Comparison of ENCODE assay signal across 7 cellular contexts in genomic region chr17:68101075-68101991, GRCh38.
DNase-seq lines count a peak whose midpoint lies in the region; ATAC-seq and TF ChIP-seq lines count a peak whose summit lies in the region.

No MANE protein-coding gene starts in this region.

- 4% methylated on average over 87 of the region's 88 CpGs for WGBS in liver

- no peak for TF ChIP-seq CTCF in liver (IDR thresholded peaks at IDR 0.05; ENCODE audit: low read depth, low read length, missing input control)

- H3K27me3 ChIP-seq in duodenal mucosa (ENCODE audit: control insufficient read depth in 1 of 2, insufficient read depth in 2 of 2, low read length in 2 of 2), result no peaks in the 10 kb centered on the region
- no peaks in the 10 kb centered on the region for H3K27me3 ChIP-seq in liver (ENCODE audit: control insufficient read depth in 4 of 4, insufficient read depth in 4 of 4, low read length in 3 of 4)

- H3K4me1 Mint-ChIP-seq in activated CD4-positive, alpha-beta memory T cell treated with anti-CD3 and anti-CD28 coated beads, Interleukin-2, amount 10 ng/mL, durations not matched to agents 7 days and 5 days, result peaks cover 28% of the 10 kb centered on the region

- DNase-seq in NCI-H524 treated with DMSO at 0.1 percent for 48 hours (lab: John Stamatoyannopoulos, UW), result peak; percentile 60
- peak; percentile 66 for DNase-seq in activated CD4-positive, alpha-beta memory T cell treated with anti-CD3 and anti-CD28 coated beads, Interleukin-2, amount 10 ng/mL, durations not matched to agents 7 days and 5 days
- DNase-seq in stimulated activated CD4-positive, alpha-beta T cell treated with anti-CD3 and anti-CD28 coated beads, Interleukin-2, amount 100 ng/mL, for 24 hours, result peak; percentile 76 to 78

- CTCF ChIA-PET in activated CD4-positive, alpha-beta memory T cell treated with anti-CD3 and anti-CD28 coated beads, Interleukin-2, amount 10 ng/mL, durations not matched to agents 7 days and 5 days (lab: Charles Lee), result no interaction called here

- no peaks in the 10 kb centered on the region for H3K9me3 Mint-ChIP-seq in activated CD4-positive, alpha-beta memory T cell treated with anti-CD3 and anti-CD28 coated beads, Interleukin-2, amount 10 ng/mL, durations not matched to agents 7 days and 5 days

- H3K4me1 ChIP-seq in duodenal mucosa (ENCODE audit: control insufficient read depth in 1 of 2, insufficient read depth in 2 of 2, low read length in 2 of 2), result peaks cover 14 to 16% of the 10 kb centered on the region in 2 donors
- peaks cover 0 to 15% (median 9%) of the 10 kb centered on the region in 4 donors for H3K4me1 ChIP-seq in liver (ENCODE audit: control insufficient read depth in 4 of 4, insufficient read depth in 4 of 4, low read length in 3 of 4)

- H3K4me3 ChIP-seq in duodenal mucosa (ENCODE audit: low read depth in 1 of 2, low read length in 2 of 2) (peak overlapping the region; percentile 76 to 80), liver (ENCODE audit: low read depth in 1 of 3, low read length in 3 of 3) (peak overlapping the region; percentile 59 to 85 (median 66))

- H3K9ac ChIP-seq in duodenal mucosa (ENCODE audit: low read depth in 1 of 2, low read length in 2 of 2), result peak overlapping the region; percentile 73 to 77
- H3K9ac ChIP-seq in liver (ENCODE audit: low read depth in 1 of 2, low read length in 2 of 2), result peak overlapping the region in 1 of 2 donors; percentile 56

- peak overlapping the region; percentile 82 for H3K4me3 Mint-ChIP-seq in activated CD4-positive, alpha-beta memory T cell treated with anti-CD3 and anti-CD28 coated beads, Interleukin-2, amount 10 ng/mL, durations not matched to agents 7 days and 5 days

- H3K27ac ChIP-seq in duodenal mucosa (ENCODE audit: low read depth, low read length), result peak overlapping the region; percentile 73
- H3K27ac ChIP-seq in liver (ENCODE audit: low read depth in 1 of 2, low read length in 2 of 2), result peak overlapping the region; percentile 84 to 88

- H3K36me3 Mint-ChIP-seq in activated CD4-positive, alpha-beta memory T cell treated with anti-CD3 and anti-CD28 coated beads, Interleukin-2, amount 10 ng/mL, durations not matched to agents 7 days and 5 days (ENCODE audit: low read depth), result peaks cover 6% of the 10 kb centered on the region

- peaks cover 3% of the 10 kb centered on the region for H3K27me3 Mint-ChIP-seq in activated CD4-positive, alpha-beta memory T cell treated with anti-CD3 and anti-CD28 coated beads, Interleukin-2, amount 10 ng/mL, durations not matched to agents 7 days and 5 days

- no peak for TF ChIP-seq RAD21 in liver (IDR thresholded peaks at IDR 0.05)

- H3K36me3 ChIP-seq in duodenal mucosa (ENCODE audit: control insufficient read depth in 1 of 2, insufficient read depth in 2 of 2, low read length in 2 of 2), result no peaks in the 10 kb centered on the region
- peaks cover 0 to under 1% (median 0%) of the 10 kb centered on the region in 4 donors for H3K36me3 ChIP-seq in liver (ENCODE audit: control insufficient read depth in 4 of 4, insufficient read depth in 3 of 4, low read depth in 1 of 4, low read length in 3 of 4)

- H3K9me3 ChIP-seq in duodenal mucosa (ENCODE audit: control insufficient read depth in 1 of 2, low read length in 2 of 2) (no peaks in the 10 kb centered on the region), liver (ENCODE audit: control insufficient read depth in 4 of 4, low read length in 3 of 4) (no peaks in the 10 kb centered on the region)

- ATAC-seq in GM18511 (IDR thresholded peaks at IDR 0.05; ENCODE audit: unreplicated experiment) (peak; percentile 83), HG03432 (IDR thresholded peaks at IDR 0.05; ENCODE audit: unreplicated experiment) (peak; percentile 90)

- no peak overlapping the region for H3K27ac Mint-ChIP-seq in activated CD4-positive, alpha-beta memory T cell treated with anti-CD3 and anti-CD28 coated beads, Interleukin-2, amount 10 ng/mL, durations not matched to agents 7 days and 5 days

- POLR2A ChIA-PET in activated CD4-positive, alpha-beta memory T cell treated with anti-CD3 and anti-CD28 coated beads, Interleukin-2, amount 10 ng/mL, durations not matched to agents 7 days and 5 days (lab: Charles Lee), result interaction anchor here (0.5 to 1.6 kb wide), 3 partner anchors 13 to 216 kb away, joined by 3 to 4 read pairs (median 3); no protein-coding TSS in a partner anchor

TF ChIP-seq in liver, 16 proteins besides CTCF, POLR2A, EP300 and RAD21:
- peak; percentile 89 for TF ChIP-seq YY1 (IDR thresholded peaks at IDR 0.05)
- TF ChIP-seq TAF1 (conservative IDR thresholded peaks at IDR 0.05), result no peak
- peak; percentile 46 to 55 for TF ChIP-seq HNF4A (conservative IDR thresholded peaks at IDR 0.05)
- TF ChIP-seq JUND (IDR thresholded peaks at IDR 0.05), result no peak
- no peak for TF ChIP-seq FOXA2 (IDR thresholded peaks at IDR 0.05)
- TF ChIP-seq EGR1 (IDR thresholded peaks at IDR 0.05; ENCODE audit: low read depth in 2 of 2), result peak in 1 of 2 donors; percentile 23
- no peak for TF ChIP-seq ZBTB33 (IDR thresholded peaks at IDR 0.05)
- TF ChIP-seq REST (IDR thresholded peaks at IDR 0.05), result peak; percentile 49
- TF ChIP-seq MAX (IDR thresholded peaks at IDR 0.05), result no peak
- peak; percentile 53 for TF ChIP-seq SP1 (IDR thresholded peaks at IDR 0.05)
- TF ChIP-seq RXRA (IDR thresholded peaks at IDR 0.05), result peak in 1 of 2 donors; percentile 4
- no peak for TF ChIP-seq NR2F2 (IDR thresholded peaks at IDR 0.05)
- no peak for TF ChIP-seq ATF3 (IDR thresholded peaks at IDR 0.05)
- no peak for TF ChIP-seq GABPA (IDR thresholded peaks at IDR 0.05 in 1 of 2, conservative IDR thresholded peaks at IDR 0.05 in 1 of 2)
- TF ChIP-seq HNF4G (IDR thresholded peaks at IDR 0.05), result no peak
- TF ChIP-seq FOXA1 (IDR thresholded peaks at IDR 0.05), result no peak
TF ChIP-seq in liver: peak in this region for 6.

Comparison
In these comparisons a context has a peak if more than half of its experiments do, and no peak if none do; other contexts are left out.
1. Peak in every context shown above with its lines: DNase-seq, ATAC-seq, H3K4me3 ChIP-seq and H3K27ac ChIP-seq.